1 cellular context compared by ENCODE assay signal in the genomic region with DNA sequence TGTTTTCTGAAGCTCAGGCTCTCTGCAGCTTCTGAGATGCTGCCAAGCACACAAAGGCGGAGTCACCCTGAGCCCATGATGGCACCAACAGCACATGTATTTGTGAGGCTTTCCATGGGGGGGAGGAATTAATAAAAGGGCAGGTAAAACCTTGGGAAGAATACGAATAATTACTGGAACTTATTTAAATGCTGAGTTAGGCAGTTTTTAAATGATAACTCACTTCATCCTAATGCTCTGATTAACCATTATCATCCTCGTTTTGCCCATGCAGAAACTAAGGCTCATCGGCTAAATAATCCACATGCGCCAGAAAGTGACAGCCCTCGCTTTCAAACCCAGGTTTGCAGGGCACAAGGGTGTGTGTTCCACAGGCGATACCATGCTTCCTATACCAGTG.
A peak's percentile ranks its signal among the peaks of the same experiment; 100 is the strongest.
TF ChIP-seq lines count a peak whose summit lies in the region.

No MANE protein-coding gene starts in this region.

TF ChIP-seq in H1, 55 proteins besides CTCF, POLR2A, EP300 and RAD21:
- TF ChIP-seq ASH2L (IDR thresholded peaks at IDR 0.05; ENCODE audit: low read length) (no peak), MAFK (IDR thresholded peaks at IDR 0.05; ENCODE audit: low read depth, low read length) (0 out of 2 replicates have a peak, but pooled peaks have one; percentile 12)
